ENCODE assay signal across 9 cellular contexts in the genomic region with DNA sequence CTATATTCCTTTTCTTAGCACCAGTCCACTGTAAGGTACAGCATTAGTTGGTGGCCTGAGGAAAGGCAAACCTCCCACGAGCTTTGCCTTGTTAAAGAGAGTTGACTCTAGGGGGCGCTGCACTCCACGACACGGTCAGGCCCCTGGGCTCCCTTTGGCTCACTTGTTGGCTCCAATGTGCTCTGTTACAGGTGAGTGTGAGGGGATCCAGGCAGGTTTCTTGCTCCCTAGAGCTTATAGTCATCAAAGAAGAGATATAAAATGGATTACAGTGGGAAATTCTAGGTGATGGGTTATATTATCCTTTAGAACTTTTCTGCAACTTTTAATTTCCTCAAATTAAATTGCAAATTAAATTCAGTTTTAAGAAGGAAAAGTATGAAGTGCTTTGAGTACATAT.
DNase-seq lines count a peak whose midpoint lies in the region; ATAC-seq and TF ChIP-seq lines count a peak whose summit lies in the region.
"Had no signal": no experiment of that assay in that cellular context is flagged by ENCODE, and none has a peak within 500 bp of the region (broad histone marks: within the 10 kb centered on the region; RNA-seq: fewer than 3 reads in every experiment).

No MANE protein-coding gene starts in this region.

- H2AFZ ChIP-seq in KMS-11 (ENCODE audit: low read depth): no peak overlapping the region

- no peaks in the 10 kb centered on the region for H3K9me3 Mint-ChIP-seq in nephron

- peak; percentile 84 for TF ChIP-seq CTCF in KMS-11 (conservative IDR thresholded peaks at IDR 0.05; ENCODE audit: low read depth, low read length)
- peak; percentile 77 to 86 (median 77) for TF ChIP-seq CTCF in nephron (IDR thresholded peaks at IDR 0.05; ENCODE audit: unreplicated experiment in 3 of 3)

- no peaks in the 10 kb centered on the region for H4K20me1 ChIP-seq in KMS-11 (ENCODE audit: insufficient read depth)

- no peak overlapping the region for H3K4me3 ChIP-seq in KMS-11 (IDR thresholded peaks at IDR 0.05; ENCODE audit: insufficient read depth, low read depth, low read length)

- H3K27me3 Mint-ChIP-seq in nephron (ENCODE audit: low read depth): no peaks in the 10 kb centered on the region

- no peaks in the 10 kb centered on the region for H3K4me1 ChIP-seq in KMS-11 (ENCODE audit: low read depth, poor library complexity, severe bottlenecking)

- no peaks in the 10 kb centered on the region for H3K36me3 ChIP-seq in KMS-11 (ENCODE audit: insufficient read depth)

- H3K27me3 ChIP-seq in KMS-11 (ENCODE audit: insufficient read depth, low read depth): no peaks in the 10 kb centered on the region

- DNase-seq in ELR (ENCODE audit: low read depth) (peak; percentile 84), OCI-M2 (lab: John Stamatoyannopoulos, UW; ENCODE audit: unreplicated experiment) (peak; percentile 99), fibroblast of gingiva (ENCODE audit: low read depth) (peak; percentile 39)
- DNase-seq in activated T-cell treated with anti-CD3 and anti-CD28 coated beads, Interleukin-2, amount 50 U/mL, for 1 hour: peak; percentile 72
- DNase-seq in stimulated activated naive CD4-positive, alpha-beta T cell treated with Interleukin-2 at 50 U/mL for 16 hours (lab: John Stamatoyannopoulos, UW): peak; percentile 70

- H3K27ac Mint-ChIP-seq in nephron: peak overlapping the region in 2 of 3 experiments; percentile 33 to 56

- no peaks in the 10 kb centered on the region for H3K79me2 ChIP-seq in KMS-11 (ENCODE audit: insufficient read depth, low read depth)

- no peak overlapping the region for H3K9ac ChIP-seq in KMS-11

- peaks cover 7% of the 10 kb centered on the region for H3K4me1 Mint-ChIP-seq in nephron

- peak overlapping the region; percentile 40 to 59 (median 43) for H3K4me3 Mint-ChIP-seq in nephron

- H3K36me3 Mint-ChIP-seq in nephron (ENCODE audit: low read depth): no peaks in the 10 kb centered on the region

- H3K27ac ChIP-seq in KMS-11: no peak overlapping the region
- H3K27ac ChIP-seq: epithelial cell of prostate had no signal

- ATAC-seq in GM19395 (IDR thresholded peaks at IDR 0.05; ENCODE audit: unreplicated experiment): no peak

- no peak overlapping the region for H3K4me2 ChIP-seq in KMS-11

Comparison
In these comparisons a context has a peak if more than half of its experiments do, and no peak if none do; other contexts are left out.
1. DNase-seq: peak in every context shown above with its lines; median percentile 99 in OCI-M2; 84 in ELR; 72 in activated T-cell treated with anti-CD3 and anti-CD28 coated beads, Interleukin-2, amount 50 U/mL, for 1 hour; 70 in stimulated activated naive CD4-positive, alpha-beta T cell treated with Interleukin-2 at 50 U/mL for 16 hours; 39 in fibroblast of gingiva.